33 cellular contexts compared by ENCODE assay signal in the genomic region with DNA sequence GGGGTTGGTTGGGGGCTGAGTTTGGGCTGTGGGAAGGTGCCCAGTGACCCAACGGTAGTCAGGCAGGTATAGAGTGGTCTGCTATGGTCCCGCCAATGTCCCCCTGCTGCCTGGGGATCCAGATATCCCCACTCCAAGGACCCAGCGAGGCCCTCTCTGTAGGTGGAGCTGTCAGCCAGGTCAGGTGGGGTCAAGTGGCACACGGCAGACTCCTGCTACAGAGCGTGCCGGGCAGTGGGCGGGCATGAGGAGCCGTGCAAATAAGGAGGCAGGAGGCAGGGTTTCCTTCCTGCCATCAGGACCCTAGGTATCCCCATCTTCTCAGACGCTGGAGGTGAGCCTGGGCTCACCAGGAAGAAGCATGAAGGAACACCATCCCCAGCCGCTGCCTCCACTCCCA. TPM values are rescaled to one million over a fixed set of nuclear protein-coding genes. Genes with fewer than 3 reads are reported as not detected.
"Had no signal": no experiment of that assay in that cellular context is flagged by ENCODE, and none has a peak within 500 bp of the region (broad histone marks: within the 10 kb centered on the region; RNA-seq: fewer than 3 reads in every experiment).

No MANE protein-coding gene starts in this region.

- H3K36me3 ChIP-seq: gastrocnemius medialis, lower lobe of right lung, thoracic aorta had no signal

- ATAC-seq: gastrocnemius medialis; left lobe of liver; naive thymus-derived CD8-positive, alpha-beta T cell; right cardiac atrium had no signal

- H3K27ac ChIP-seq: brain microvascular endothelial cell, gastrocnemius medialis, lower lobe of right lung, spleen, thoracic aorta, VCaP had no signal

- H3K4me3 ChIP-seq: gastrocnemius medialis, lower lobe of right lung, spleen, thoracic aorta had no signal

- H3K9me3 Mint-ChIP-seq: activated CD4-positive, alpha-beta memory T cell treated with anti-CD3 and anti-CD28 coated beads for 36 hours; activated CD4-positive, alpha-beta T cell treated with anti-CD3 and anti-CD28 coated beads, Interleukin-2, amount 10 ng/mL, durations not matched to agents 24 days and 14 days; activated naive CD4-positive, alpha-beta T cell treated with anti-CD3 and anti-CD28 coated beads, Interleukin-2, amount 10 ng/mL, durations not matched to agents 7 days and 5 days; activated naive CD8-positive, alpha-beta T cell treated with anti-CD3 and anti-CD28 coated beads, Interleukin-2, amount 10 ng/mL, durations not matched to agents 7 days and 5 days; dendritic cell treated with granulocyte-macrophage colony-stimulating factor and Interleukin-4, amounts not matched to agents 40 ng/mL and 50 ng/mL, for 4 days; immature natural killer cell; naive thymus-derived CD8-positive, alpha-beta T cell; neural crest cell had no signal

- H3K27me3 ChIP-seq: brain microvascular endothelial cell, gastrocnemius medialis, spleen had no signal

- DNase-seq: activated CD4-positive, alpha-beta memory T cell treated with anti-CD3 and anti-CD28 coated beads for 36 hours; activated CD4-positive, alpha-beta T cell treated with anti-CD3 and anti-CD28 coated beads, Interleukin-2, amount 10 ng/mL, durations not matched to agents 24 days and 14 days; activated CD4-positive, CD25-positive, alpha-beta regulatory T cell treated with anti-CD3 and anti-CD28 coated beads, Interleukin-2, amount 50 U/mL, for 72 hours; activated CD8-positive, alpha-beta memory T cell treated with anti-CD3 and anti-CD28 coated beads, Interleukin-2, amount 50 U/mL, for 4 hours; activated gamma-delta T cell; activated naive CD4-positive, alpha-beta T cell treated with anti-CD3 and anti-CD28 coated beads, Interleukin-2, amount 10 ng/mL, durations not matched to agents 7 days and 5 days; activated naive CD8-positive, alpha-beta T cell treated with anti-CD3 and anti-CD28 coated beads, Interleukin-2, amount 10 ng/mL, durations not matched to agents 7 days and 5 days; activated T-cell treated with anti-CD3 and anti-CD28 coated beads, Interleukin-2, amount 50 U/mL, for 1 hour; brain microvascular endothelial cell; central memory CD4-positive, alpha-beta T cell; effector memory CD4-positive, alpha-beta T cell; erythroblast; gastrocnemius medialis; glutamatergic neuron; hypothalamus; immature natural killer cell; lower lobe of right lung; mesenchymal stem cell; naive thymus-derived CD8-positive, alpha-beta T cell; occipital lobe; right cardiac atrium; spleen; stimulated activated CD4-positive, alpha-beta T cell treated with anti-CD3 and anti-CD28 coated beads, Interleukin-2, amount 100 ng/mL, for 48 hours; stimulated activated naive CD4-positive, alpha-beta T cell treated with Interleukin-2 at 50 U/mL for 16 hours; T-helper 9 cell; trophoblast cell had no signal

- H3K9me3 ChIP-seq: gastrocnemius medialis, lower lobe of right lung, spleen, thoracic aorta had no signal

- H3K36me3 Mint-ChIP-seq: activated CD4-positive, alpha-beta memory T cell treated with anti-CD3 and anti-CD28 coated beads for 36 hours; activated naive CD4-positive, alpha-beta T cell treated with anti-CD3 and anti-CD28 coated beads, Interleukin-2, amount 10 ng/mL, durations not matched to agents 7 days and 5 days; activated naive CD8-positive, alpha-beta T cell treated with anti-CD3 and anti-CD28 coated beads, Interleukin-2, amount 10 ng/mL, durations not matched to agents 7 days and 5 days; immature natural killer cell; naive thymus-derived CD8-positive, alpha-beta T cell had no signal

- H3K4me3 Mint-ChIP-seq: activated CD4-positive, alpha-beta memory T cell treated with anti-CD3 and anti-CD28 coated beads for 36 hours; activated CD4-positive, alpha-beta T cell treated with anti-CD3 and anti-CD28 coated beads, Interleukin-2, amount 10 ng/mL, durations not matched to agents 24 days and 14 days; activated naive CD4-positive, alpha-beta T cell treated with anti-CD3 and anti-CD28 coated beads, Interleukin-2, amount 10 ng/mL, durations not matched to agents 7 days and 5 days; activated naive CD8-positive, alpha-beta T cell treated with anti-CD3 and anti-CD28 coated beads, Interleukin-2, amount 10 ng/mL, durations not matched to agents 7 days and 5 days; dendritic cell treated with granulocyte-macrophage colony-stimulating factor and Interleukin-4, amounts not matched to agents 40 ng/mL and 50 ng/mL, for 4 days; immature natural killer cell; naive thymus-derived CD8-positive, alpha-beta T cell; neural crest cell; T-helper 1 cell treated with Interleukin-12 subunit alpha and Interleukin-12 subunit beta and Interleukin-4 antibody, amounts not matched to agents 30 μg/mL and 1 μg/mL, for 36 hours had no signal

- H3K4me1 Mint-ChIP-seq: activated CD4-positive, alpha-beta T cell treated with anti-CD3 and anti-CD28 coated beads, Interleukin-2, amount 10 ng/mL, durations not matched to agents 24 days and 14 days; activated naive CD4-positive, alpha-beta T cell treated with anti-CD3 and anti-CD28 coated beads, Interleukin-2, amount 10 ng/mL, durations not matched to agents 7 days and 5 days; activated naive CD8-positive, alpha-beta T cell treated with anti-CD3 and anti-CD28 coated beads, Interleukin-2, amount 10 ng/mL, durations not matched to agents 7 days and 5 days; immature natural killer cell; neural crest cell had no signal

- H3K27ac Mint-ChIP-seq: activated CD4-positive, alpha-beta memory T cell treated with anti-CD3 and anti-CD28 coated beads for 36 hours; activated CD4-positive, alpha-beta T cell treated with anti-CD3 and anti-CD28 coated beads, Interleukin-2, amount 10 ng/mL, durations not matched to agents 24 days and 14 days; activated naive CD4-positive, alpha-beta T cell treated with anti-CD3 and anti-CD28 coated beads, Interleukin-2, amount 10 ng/mL, durations not matched to agents 7 days and 5 days; activated naive CD8-positive, alpha-beta T cell treated with anti-CD3 and anti-CD28 coated beads, Interleukin-2, amount 10 ng/mL, durations not matched to agents 7 days and 5 days; dendritic cell treated with granulocyte-macrophage colony-stimulating factor and Interleukin-4, amounts not matched to agents 40 ng/mL and 50 ng/mL, for 4 days; immature natural killer cell; T-helper 1 cell treated with Interleukin-12 subunit alpha and Interleukin-12 subunit beta and Interleukin-4 antibody, amounts not matched to agents 30 μg/mL and 1 μg/mL, for 36 hours had no signal

- H3K4me1 ChIP-seq: gastrocnemius medialis, lower lobe of right lung had no signal

- H3K27me3 Mint-ChIP-seq: activated CD4-positive, alpha-beta memory T cell treated with anti-CD3 and anti-CD28 coated beads for 36 hours; activated CD4-positive, alpha-beta T cell treated with anti-CD3 and anti-CD28 coated beads, Interleukin-2, amount 10 ng/mL, durations not matched to agents 24 days and 14 days; activated naive CD4-positive, alpha-beta T cell treated with anti-CD3 and anti-CD28 coated beads, Interleukin-2, amount 10 ng/mL, durations not matched to agents 7 days and 5 days; activated naive CD8-positive, alpha-beta T cell treated with anti-CD3 and anti-CD28 coated beads, Interleukin-2, amount 10 ng/mL, durations not matched to agents 7 days and 5 days; dendritic cell treated with granulocyte-macrophage colony-stimulating factor and Interleukin-4, amounts not matched to agents 40 ng/mL and 50 ng/mL, for 4 days; naive thymus-derived CD8-positive, alpha-beta T cell had no signal

RNA-seq across cellular contexts. Expression of a gene that starts 29.2 kb away (rescaled TPM):
- total RNA-seq: gastrocnemius medialis, thoracic aorta had no signal
- polyA plus RNA-seq: immature natural killer cell had no signal

RNA-seq across cellular contexts. Expression of a gene that starts 43.4 kb away (rescaled TPM):
- total RNA-seq: activated CD4-positive, alpha-beta memory T cell treated with anti-CD3 and anti-CD28 coated beads for 36 hours; activated CD4-positive, alpha-beta T cell treated with anti-CD3 and anti-CD28 coated beads, Interleukin-2, amount 10 ng/mL, durations not matched to agents 24 days and 14 days; activated CD8-positive, alpha-beta memory T cell treated with anti-CD3 and anti-CD28 coated beads for 36 hours; activated naive CD8-positive, alpha-beta T cell treated with anti-CD3 and anti-CD28 coated beads, Interleukin-2, amount 10 ng/mL, durations not matched to agents 7 days and 5 days; naive thymus-derived CD8-positive, alpha-beta T cell; occipital lobe had no signal
- polyA plus RNA-seq: immature natural killer cell; naive thymus-derived CD8-positive, alpha-beta T cell had no signal
